ENCODE assay signal across 9 cellular contexts in genomic region chr16:4612977-4613635, GRCh38. TPM values are rescaled to one million over a fixed set of nuclear protein-coding genes. Genes with fewer than 3 reads are reported as not detected.
DNase-seq lines count a peak whose midpoint lies in the region; ATAC-seq and TF ChIP-seq lines count a peak whose summit lies in the region.
"Had no signal": no experiment of that assay in that cellular context is flagged by ENCODE, and none has a peak within 500 bp of the region (broad histone marks: within the 10 kb centered on the region; RNA-seq: fewer than 3 reads in every experiment).

No MANE protein-coding gene starts in this region.

- H3K9me3 ChIP-seq in right lobe of liver (no peaks in the 10 kb centered on the region), upper lobe of right lung (no peaks in the 10 kb centered on the region)

- peaks cover 19% of the 10 kb centered on the region for H3K4me1 Mint-ChIP-seq in activated naive CD4-positive, alpha-beta T cell treated with anti-CD3 and anti-CD28 coated beads for 36 hours (ENCODE audit: low read depth)

- H3K4me3 ChIP-seq in astrocyte of the cerebellum (ENCODE audit: low read depth, low read length) = peak overlapping the region; percentile 70
- peak overlapping the region; percentile 84 to 99 (median 85) for H3K4me3 ChIP-seq in right lobe of liver
- H3K4me3 ChIP-seq in upper lobe of right lung = peak overlapping the region; percentile 81

- H3K27ac Mint-ChIP-seq in activated naive CD4-positive, alpha-beta T cell treated with anti-CD3 and anti-CD28 coated beads for 36 hours = no peak overlapping the region

- intact Hi-C loops in activated naive CD4-positive, alpha-beta T cell treated with anti-CD3 and anti-CD28 coated beads for 36 hours (cut with micrococcal nuclease) = loop anchor here (10.0 kb wide), 1 partner anchor 258 kb away; the partner anchor contains the start of gene PAM16
- intact Hi-C loops in right lobe of liver (cut with DNase I) = no loop called here
- intact Hi-C loops in upper lobe of right lung (cut with DNase I) = no loop called here

- CTCF ChIA-PET in activated naive CD4-positive, alpha-beta T cell treated with anti-CD3 and anti-CD28 coated beads for 36 hours (lab: Charles Lee) = interaction anchor here (0.6 kb wide), 1 partner anchor 63 kb away, joined by 3 read pairs; no protein-coding TSS in a partner anchor

- H3K4me1 ChIP-seq in right lobe of liver = peaks cover 0 to 45% (median 12%) of the 10 kb centered on the region in 4 donors
- H3K4me1 ChIP-seq in upper lobe of right lung = peaks cover 37% of the 10 kb centered on the region

- H3K27ac ChIP-seq in right lobe of liver (peak overlapping the region in 1 of 3 donors; percentile 98), upper lobe of right lung (peak overlapping the region; percentile 79)

- H3K9me3 Mint-ChIP-seq in activated naive CD4-positive, alpha-beta T cell treated with anti-CD3 and anti-CD28 coated beads for 36 hours = no peaks in the 10 kb centered on the region

- TF ChIP-seq CTCF in astrocyte of the cerebellum (IDR thresholded peaks at IDR 0.05; ENCODE audit: low read depth, low read length, missing control alignments) = no peak
- TF ChIP-seq CTCF in right lobe of liver (IDR thresholded peaks at IDR 0.05) = no peak
- no peak for TF ChIP-seq CTCF in upper lobe of right lung (IDR thresholded peaks at IDR 0.05)

- H3K36me3 Mint-ChIP-seq in activated naive CD4-positive, alpha-beta T cell treated with anti-CD3 and anti-CD28 coated beads for 36 hours (ENCODE audit: low read depth) = no peaks in the 10 kb centered on the region

- in situ Hi-C loops in astrocyte of the cerebellum (cut with HindIII; ENCODE audit: low sequenced_read_pairs) = no loop called here

- H3K27me3 ChIP-seq in right lobe of liver (no peaks in the 10 kb centered on the region), upper lobe of right lung (no peaks in the 10 kb centered on the region)

- H3K4me3 Mint-ChIP-seq in activated naive CD4-positive, alpha-beta T cell treated with anti-CD3 and anti-CD28 coated beads for 36 hours = peak overlapping the region; percentile 74

- WGBS in right lobe of liver (ENCODE audit: insufficient coverage, low coverage, low lambda C conversion rate, missing lambda C conversion rate) = no CpG with 5 or more reads among the region's 14 CpGs

- DNase-seq in activated naive CD4-positive, alpha-beta T cell treated with anti-CD3 and anti-CD28 coated beads for 36 hours = no peak
- no peak for DNase-seq in activated naive CD4-positive, alpha-beta T cell (lab: John Stamatoyannopoulos, UW)
- DNase-seq in astrocyte of the cerebellum (ENCODE audit: low read depth) (no peak), right lobe of liver (no peak), upper lobe of right lung (no peak), dedifferentiated amniotic fluid mesenchymal stem cell (ENCODE audit: extremely low spot score) (no peak), OCI-M2 (lab: John Stamatoyannopoulos, UW; ENCODE audit: unreplicated experiment) (no peak), AG08395 (ENCODE audit: low spot score) (no peak)
- DNase-seq: SW 1271 had no signal

- peaks cover 0 to 6% (median 4%) of the 10 kb centered on the region in 4 donors for H3K36me3 ChIP-seq in right lobe of liver
- H3K36me3 ChIP-seq in upper lobe of right lung = peaks cover 21% of the 10 kb centered on the region

- TF ChIP-seq POLR2A in right lobe of liver (IDR thresholded peaks at IDR 0.05) = no peak

- ATAC-seq in right lobe of liver (no peak), upper lobe of right lung (no peak)

- no peaks in the 10 kb centered on the region for H3K27me3 Mint-ChIP-seq in activated naive CD4-positive, alpha-beta T cell treated with anti-CD3 and anti-CD28 coated beads for 36 hours (ENCODE audit: low read depth)

RNA-seq across cellular contexts. Expression of gene UBALD1, which starts 1.6 kb away (rescaled TPM):
- total RNA-seq in activated naive CD4-positive, alpha-beta T cell treated with anti-CD3 and anti-CD28 coated beads for 36 hours = 1 to 10 TPM; 8.5 to 9.3 TPM
- total RNA-seq in right lobe of liver (10 to 100 TPM in 4 of 6 experiments, 1 to 10 TPM in 2; 6.4 to 29.5 (median 17.2) TPM), upper lobe of right lung (35.5 TPM)

RNA-seq across cellular contexts. Expression of gene MGRN1, which starts 11.5 kb away (rescaled TPM):
- total RNA-seq in activated naive CD4-positive, alpha-beta T cell treated with anti-CD3 and anti-CD28 coated beads for 36 hours = 10 to 100 TPM; 46.3 to 48.8 TPM
- total RNA-seq in right lobe of liver (10 to 100 TPM; 42.5 to 67.3 (median 49.5) TPM), upper lobe of right lung (81.3 TPM)

RNA-seq across cellular contexts. Expression of gene C16orf96, which starts 57.0 kb away (rescaled TPM):
- under 1 TPM; 0.07 to 0.30 TPM for total RNA-seq in activated naive CD4-positive, alpha-beta T cell treated with anti-CD3 and anti-CD28 coated beads for 36 hours
- total RNA-seq in right lobe of liver (under 1 TPM in 5 of 6 experiments, not detected in 1; 0.06 to 0.24 (median 0.16) TPM), upper lobe of right lung (0.32 TPM)
